Comparison of ENCODE assay signal across 1 cellular context in the genomic region with DNA sequence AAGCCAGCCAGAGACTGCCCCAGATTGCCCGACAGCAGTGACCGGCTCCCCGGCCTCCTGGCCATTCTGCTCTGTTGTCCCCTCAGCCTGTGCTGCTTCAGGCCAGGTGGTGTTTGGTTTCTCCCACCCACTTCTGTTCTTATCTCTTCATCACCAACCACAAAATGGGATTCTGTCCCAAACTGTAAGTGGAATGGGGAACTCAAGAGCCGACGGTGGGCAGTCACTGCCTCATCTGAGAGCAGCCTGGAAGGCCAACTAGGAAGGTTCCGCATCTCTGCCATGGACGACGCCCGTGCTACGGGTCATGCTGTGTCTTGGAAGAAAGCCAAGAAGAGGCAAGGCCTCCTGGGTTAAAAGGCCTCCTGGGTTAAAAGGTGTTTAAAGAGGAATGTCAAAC.
TF ChIP-seq lines count a peak whose summit lies in the region.

No MANE protein-coding gene starts in this region.

TF ChIP-seq in SK-N-SH treated with all-trans-retinoic acid at 6 μM for 48 hours, 23 proteins besides CTCF, POLR2A, EP300 and RAD21 (continued from another document):
- TF ChIP-seq SNAI2 (CRISPR knock-in tag; IDR thresholded peaks at IDR 0.05) (no peak), PATZ1 (CRISPR knock-in tag; IDR thresholded peaks at IDR 0.05; ENCODE audit: borderline replicate concordance) (no peak), BACH2 (CRISPR knock-in tag; IDR thresholded peaks at IDR 0.05; ENCODE audit: borderline replicate concordance) (no peak), PPARA (CRISPR knock-in tag; IDR thresholded peaks at IDR 0.05; ENCODE audit: borderline replicate concordance) (no peak), RARB (CRISPR knock-in tag; IDR thresholded peaks at IDR 0.05) (no peak)
